Comparison of ENCODE assay signal across 21 cellular contexts in the genomic region with DNA sequence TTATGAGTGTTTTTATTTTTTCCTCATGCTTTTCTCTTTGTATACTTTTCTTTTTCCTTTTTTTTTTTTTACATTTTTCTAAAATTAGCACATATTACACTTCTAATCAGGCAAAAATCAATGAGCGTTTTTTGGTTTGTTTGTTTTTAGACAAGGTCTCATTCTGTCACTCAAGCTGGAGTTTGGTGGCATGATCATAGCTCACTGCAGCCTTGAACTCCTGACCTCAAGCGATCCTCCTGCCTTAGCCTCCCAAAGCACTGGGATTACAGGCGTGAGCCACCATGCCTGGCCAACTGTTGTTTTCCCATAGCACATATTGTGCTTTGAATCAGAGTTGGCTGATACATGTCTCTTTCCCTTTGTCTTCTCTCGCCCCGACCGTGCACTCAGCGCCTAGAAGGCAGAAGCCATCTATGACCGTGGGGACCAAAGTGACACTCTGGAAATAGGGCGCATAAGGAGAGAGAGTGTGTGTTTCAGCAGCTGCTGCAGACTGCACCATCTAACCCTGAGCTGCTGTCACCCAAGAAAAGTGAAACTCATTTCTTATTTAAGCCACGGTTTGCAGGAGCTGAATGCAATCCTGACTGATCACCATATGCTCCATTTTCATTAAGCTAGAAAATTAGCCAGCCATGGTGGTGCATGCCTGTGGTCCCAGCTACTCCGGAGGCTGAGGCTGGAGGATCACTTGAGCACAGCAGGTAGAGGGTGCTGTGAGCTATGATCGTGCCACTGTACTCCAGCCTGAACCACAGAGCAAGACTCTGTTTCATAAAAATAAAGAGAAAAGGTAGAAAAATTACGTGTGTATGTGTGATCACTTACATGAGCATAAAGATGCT. TPM values are rescaled to one million over a fixed set of nuclear protein-coding genes. Genes with fewer than 3 reads are reported as not detected.
DNase-seq lines count a peak whose midpoint lies in the region; ATAC-seq, FAIRE-seq and TF ChIP-seq lines count a peak whose summit lies in the region.
"Had no signal": no experiment of that assay in that cellular context is flagged by ENCODE, and none has a peak within 500 bp of the region (broad histone marks: within the 10 kb centered on the region; RNA-seq: fewer than 3 reads in every experiment).

No MANE protein-coding gene starts in this region.

- H3K9me1 ChIP-seq in K562 (ENCODE audit: control insufficient read depth, insufficient read depth, low read length) = no peaks in the 10 kb centered on the region

- no peaks in the 10 kb centered on the region for H3K9me3 Mint-ChIP-seq in stimulated activated naive CD8-positive, alpha-beta T cell treated with anti-CD3 and anti-CD28 coated beads, Interleukin-15, amount 100 ng/mL, for 72 hours
- H3K9me3 Mint-ChIP-seq in CD8-positive, alpha-beta T cell = no peaks in the 10 kb centered on the region
- H3K9me3 Mint-ChIP-seq: activated naive CD4-positive, alpha-beta T cell treated with anti-CD3 and anti-CD28 coated beads, Interleukin-2, amount 50 U/mL, for 24 hours; H9; nephron progenitor cell had no signal

- H3K9me3 ChIP-seq in OCI-LY7 (ENCODE audit: low read length) (no peaks in the 10 kb centered on the region), K562 (replicated peaks; ENCODE audit: control insufficient read depth, insufficient read depth, low read depth, low read length) (no peaks in the 10 kb centered on the region)
- no peaks in the 10 kb centered on the region for H3K9me3 ChIP-seq in CD8-positive, alpha-beta T cell (ENCODE audit: low read length)
- H3K9me3 ChIP-seq: Caco-2, esophagus squamous epithelium, SJSA1 had no signal

- H3K9me2 ChIP-seq in OCI-LY7 (ENCODE audit: insufficient read depth, low read length) = no peaks in the 10 kb centered on the region

- H3K36me3 ChIP-seq in OCI-LY7 (ENCODE audit: insufficient read depth, low read length) (no peaks in the 10 kb centered on the region), K562 (ENCODE audit: control insufficient read depth, insufficient read depth, low read length) (no peaks in the 10 kb centered on the region)
- no peaks in the 10 kb centered on the region for H3K36me3 ChIP-seq in CD8-positive, alpha-beta T cell (ENCODE audit: insufficient read depth, low read length)
- H3K36me3 ChIP-seq: esophagus squamous epithelium, SJSA1 had no signal

- peaks cover 28% of the 10 kb centered on the region for H3K4me1 Mint-ChIP-seq in stimulated activated naive CD8-positive, alpha-beta T cell treated with anti-CD3 and anti-CD28 coated beads, Interleukin-15, amount 100 ng/mL, for 72 hours
- H3K4me1 Mint-ChIP-seq in CD8-positive, alpha-beta T cell (ENCODE audit: low read depth) = peaks cover 14% of the 10 kb centered on the region

- H3K27ac Mint-ChIP-seq in stimulated activated naive CD8-positive, alpha-beta T cell treated with anti-CD3 and anti-CD28 coated beads, Interleukin-15, amount 100 ng/mL, for 72 hours = peak overlapping the region in 1 of 2 donors; percentile 44
- no peak overlapping the region for H3K27ac Mint-ChIP-seq in CD8-positive, alpha-beta T cell
- H3K27ac Mint-ChIP-seq: nephron progenitor cell had no signal

- peak overlapping the region; percentile 48 for H3K4me2 ChIP-seq in OCI-LY7 (ENCODE audit: low read length)
- H3K4me2 ChIP-seq in K562 (ENCODE audit: insufficient read depth, low read length) = no peak overlapping the region

- no peak overlapping the region; a peak in 1 of 4 replicates for H3K9ac ChIP-seq in K562 (ENCODE audit: insufficient read depth in 1 of 2, low read depth in 2 of 2, low read length in 2 of 2)

- H3K36me3 Mint-ChIP-seq in CD8-positive, alpha-beta T cell = no peaks in the 10 kb centered on the region
- H3K36me3 Mint-ChIP-seq: activated naive CD4-positive, alpha-beta T cell treated with anti-CD3 and anti-CD28 coated beads, Interleukin-2, amount 50 U/mL, for 24 hours had no signal

- no peak overlapping the region for H3K27ac ChIP-seq in OCI-LY7 (ENCODE audit: low read depth, low read length, poor library complexity, severe bottlenecking)
- H3K27ac ChIP-seq in K562 (ENCODE audit: extremely low read depth, low read depth, low read length) = no peak overlapping the region
- H3K27ac ChIP-seq in CD8-positive, alpha-beta T cell (ENCODE audit: low read depth, low read length) = no peak overlapping the region
- no peak overlapping the region for H3K27ac ChIP-seq in coronary artery
- H3K27ac ChIP-seq: esophagus squamous epithelium, SJSA1 had no signal

- TF ChIP-seq CTCF in OCI-LY7 (conservative IDR thresholded peaks at IDR 0.05; ENCODE audit: low read length) (peak; percentile 74), K562 (IDR thresholded peaks at IDR 0.05 in 2 of 3, conservative IDR thresholded peaks at IDR 0.05 in 1 of 3; ENCODE audit: insufficient read depth in 2 of 3, low read depth in 1 of 3, low read length in 3 of 3) (0 out of 6 replicates have a peak, but pooled peaks of 1 of the 3 experiments have one; percentile 8), coronary artery (IDR thresholded peaks at IDR 0.05) (no peak)
- no peak for TF ChIP-seq CTCF in CD8-positive, alpha-beta T cell (IDR thresholded peaks at IDR 0.05)

- ATAC-seq in stimulated activated naive CD8-positive, alpha-beta T cell treated with anti-CD3 and anti-CD28 coated beads, Interleukin-15, Interleukin-2, amounts not matched to agents 100 U/mL and 50 U/mL, for 24 hours = peak; percentile 14
- no peak for ATAC-seq in stimulated activated naive CD8-positive, alpha-beta T cell treated with anti-CD3 and anti-CD28 coated beads, Interleukin-15, amount 100 ng/mL, for 72 hours
- peak; percentile 21; the same call in 2 of the 3 replicates for ATAC-seq in K562
- no peak for ATAC-seq in CD8-positive, alpha-beta T cell

- H4K20me1 ChIP-seq in OCI-LY7 (ENCODE audit: insufficient read depth, low read length) (no peaks in the 10 kb centered on the region), K562 (replicated peaks; ENCODE audit: control insufficient read depth, insufficient read depth, low read length) (no peaks in the 10 kb centered on the region)

- H3K27me3 ChIP-seq in K562 (ENCODE audit: control insufficient read depth in 2 of 2, insufficient read depth in 2 of 2, low read length in 2 of 2) = no peaks in the 10 kb centered on the region
- H3K27me3 ChIP-seq in CD8-positive, alpha-beta T cell (ENCODE audit: insufficient read depth, low read length) = no peaks in the 10 kb centered on the region
- H3K27me3 ChIP-seq: esophagus squamous epithelium, SJSA1 had no signal

- no peak overlapping the region for H3K4me3 Mint-ChIP-seq in stimulated activated naive CD8-positive, alpha-beta T cell treated with anti-CD3 and anti-CD28 coated beads, Interleukin-15, amount 100 ng/mL, for 72 hours
- H3K4me3 Mint-ChIP-seq in CD8-positive, alpha-beta T cell = no peak overlapping the region
- H3K4me3 Mint-ChIP-seq: activated naive CD4-positive, alpha-beta T cell treated with anti-CD3 and anti-CD28 coated beads, Interleukin-2, amount 50 U/mL, for 24 hours; H9; nephron progenitor cell had no signal

- TF ChIP-seq POLR2A in K562 (conservative IDR thresholded peaks at IDR 0.05) = no peak

- no peak for TF ChIP-seq RAD21 in K562 (CRISPR knock-in tag; conservative IDR thresholded peaks at IDR 0.05 in 1 of 2, IDR thresholded peaks at IDR 0.05 in 1 of 2)

- no peak for DNase-seq in stimulated activated naive CD8-positive, alpha-beta T cell treated with anti-CD3 and anti-CD28 coated beads, Interleukin-15, Interleukin-2, amounts not matched to agents 100 U/mL and 50 U/mL, for 24 hours
- no peak for DNase-seq in stimulated activated naive CD8-positive, alpha-beta T cell treated with anti-CD3 and anti-CD28 coated beads, Interleukin-15, amount 100 ng/mL, for 72 hours
- DNase-seq in OCI-LY7 (ENCODE audit: low spot score) (peak; percentile 52), K562 (ENCODE audit: extremely low read depth in 1 of 4, low spot score in 3 of 4) (no peak), KG1 (lab: John Stamatoyannopoulos, UW) (no peak), GOT3 (lab: John Stamatoyannopoulos, UW) (no peak), coronary artery (ENCODE audit: low spot score) (no peak)
- DNase-seq in CD8-positive, alpha-beta T cell = no peak
- DNase-seq: Caco-2, esophagus squamous epithelium, GDM1, H9, head of caudate nucleus, mammary epithelial cell, NCI-H1694 treated with DMSO at 0.1 percent for 48 hours, nephron progenitor cell, OCI-M1 had no signal

- peaks cover 9% of the 10 kb centered on the region for H3K27me3 Mint-ChIP-seq in stimulated activated naive CD8-positive, alpha-beta T cell treated with anti-CD3 and anti-CD28 coated beads, Interleukin-15, amount 100 ng/mL, for 72 hours
- no peaks in the 10 kb centered on the region for H3K27me3 Mint-ChIP-seq in CD8-positive, alpha-beta T cell (ENCODE audit: low read depth)
- H3K27me3 Mint-ChIP-seq: activated naive CD4-positive, alpha-beta T cell treated with anti-CD3 and anti-CD28 coated beads, Interleukin-2, amount 50 U/mL, for 24 hours had no signal

- H3K79me2 ChIP-seq in OCI-LY7 (ENCODE audit: insufficient read depth, low read depth, low read length) (no peaks in the 10 kb centered on the region), K562 (ENCODE audit: control insufficient read depth, insufficient read depth, low read length) (no peaks in the 10 kb centered on the region)

- no peak for TF ChIP-seq EP300 in K562 (IDR thresholded peaks at IDR 0.05; ENCODE audit: low read length)

- 65% methylated on average over 13 of the region's 13 CpGs for WGBS in K562 (ENCODE audit: insufficient coverage, low coverage, missing lambda C conversion rate)

- in situ Hi-C loops in K562 (cut with MboI) = no loop called here

- H3K4me1 ChIP-seq in OCI-LY7 (ENCODE audit: insufficient read depth, low read length, poor library complexity, severe bottlenecking) = peaks cover 33% of the 10 kb centered on the region
- peaks cover 15 to 19% of the 10 kb centered on the region in 2 experiments for H3K4me1 ChIP-seq in K562 (replicated peaks in 1 of 2; ENCODE audit: control insufficient read depth in 2 of 2, insufficient read depth in 2 of 2, low read length in 2 of 2)
- H3K4me1 ChIP-seq in CD8-positive, alpha-beta T cell (ENCODE audit: insufficient read depth, low read length) = peaks cover 13% of the 10 kb centered on the region

- BruUV-seq in OCI-LY7 (replicated peaks; lab: Mats Ljungman, UMichigan) = no TSS peak
- BruUV-seq in K562 (replicated peaks; lab: Mats Ljungman, UMichigan) = no TSS peak

- no peak overlapping the region for H3K4me3 ChIP-seq in OCI-LY7 (ENCODE audit: low read depth, low read length, poor library complexity, severe bottlenecking)
- H3K4me3 ChIP-seq in K562 = no peak overlapping the region
- H3K4me3 ChIP-seq in CD8-positive, alpha-beta T cell (ENCODE audit: low read depth, low read length) = no peak overlapping the region
- H3K4me3 ChIP-seq in coronary artery = no peak overlapping the region
- H3K4me3 ChIP-seq: esophagus squamous epithelium, SJSA1 had no signal

- CTCF ChIA-PET in OCI-LY7 (lab: Charles Lee; ENCODE audit: unreplicated experiment) (interaction anchor here (0.6 to 0.7 kb wide), 2 partner anchors 43 to 51 kb away, joined by 3 read pairs; no protein-coding TSS in a partner anchor), K562 (lab: Yijun Ruan, JAX; ENCODE audit: low intra/inter-chr PET ratio) (no interaction called here)
- CTCF ChIA-PET in CD8-positive, alpha-beta T cell (lab: Charles Lee) = no interaction called here

- intact Hi-C loops in OCI-LY7 (cut with micrococcal nuclease; ENCODE audit: unreplicated experiment) = loop anchor here (10.0 kb wide), 1 partner anchor 99 kb away; no protein-coding TSS in a partner anchor
- intact Hi-C loops in K562 (cut with micrococcal nuclease) = no loop called here
- intact Hi-C loops in CD8-positive, alpha-beta T cell (cut with DNase I, micrococcal nuclease) = no loop called here

- POLR2A ChIA-PET in OCI-LY7 (lab: Charles Lee) (interaction anchor here (0.6 to 1.2 kb wide), 4 partner anchors 16 to 678 kb away, joined by 3 to 6 read pairs (median 4); no protein-coding TSS in a partner anchor), K562 (lab: Yijun Ruan, JAX) (interaction anchor here (0.6 kb wide), 1 partner anchor 30 kb away, joined by 3 read pairs; no protein-coding TSS in a partner anchor)
- POLR2A ChIA-PET in CD8-positive, alpha-beta T cell (lab: Charles Lee) = no interaction called here

- FAIRE-seq in K562 (lab: Jason Lieb, UNC) = no peak
- FAIRE-seq: bronchial epithelial cell, TTC549 had no signal

- H2AFZ ChIP-seq in OCI-LY7 (ENCODE audit: low read length) (peak overlapping the region; percentile 74), K562 (ENCODE audit: low read depth, low read length) (peak overlapping the region; percentile 55; the same call in 1 of the 2 replicates)

RNA-seq across cellular contexts. Expression of gene GTF2I, which starts 41.4 kb away (rescaled TPM):
- 145 and 188 TPM in 2 replicates for total RNA-seq in OCI-LY7 (2014; rRNA removed; shearing (Covaris generic))
- 269 and 281 TPM in 2 replicates for total RNA-seq in OCI-LY7 (2022)
- 354 and 727 TPM in 2 replicates for total RNA-seq in K562 (2011; cell fraction: chromatin; rRNA removed; ENCODE audit: low replicate concordance)
- 159 and 162 TPM in 2 replicates for total RNA-seq in K562 (2011; cell fraction: nucleolus; rRNA removed)
- 250 and 342 TPM in 2 replicates for total RNA-seq in K562 (2011; cell fraction: nucleoplasm; rRNA removed)
- total RNA-seq in K562 (2014; rRNA removed) = 90.0 and 141 TPM in 2 replicates
- total RNA-seq in K562 (2014; rRNA removed; fragmentation: Illumina TruSeq; extraction: Trizol) = 112 and 113 TPM in 2 replicates
- 96.8 and 103 TPM in 2 replicates for total RNA-seq in K562 (2015; rRNA removed; fragmentation: Illumina TruSeq; extraction: Trizol)
- 161 and 162 TPM in 2 replicates for total RNA-seq in K562 (2021)
- 65.7 and 70.5 TPM in 2 replicates for polyA plus RNA-seq in K562 (2011; rRNA removed)
- 23.9 and 71.9 TPM in 2 replicates for polyA plus RNA-seq in K562 (2011; cell fraction: cytosol; rRNA removed)
- polyA plus RNA-seq in K562 (2011; cell fraction: nucleus; rRNA removed) = 147 and 175 TPM in 2 replicates
- 83.7 and 98.2 TPM in 2 replicates for polyA plus RNA-seq in K562 (2012)
- polyA plus RNA-seq in K562 (2014; fragmentation: Illumina TruSeq; extraction: Trizol) = 112 and 138 TPM in 2 replicates
- polyA plus RNA-seq in K562 (2014; fragmentation: Nextera tagmentation; extraction: Ambion mirVana) = 10 to 100 TPM in 1 of 2 experiments, 1 to 10 TPM in 1; 8.4 to 12.6 TPM
- polyA plus RNA-seq in K562 (2014; rRNA removed) = 79.2 and 80.5 TPM in 2 replicates
- 52.0 and 61.9 TPM in 2 replicates for polyA minus RNA-seq in K562 (2011; rRNA and poly(A)+ RNA removed)
- 42.7 and 48.1 TPM in 2 replicates for polyA minus RNA-seq in K562 (2011; cell fraction: cytosol; rRNA and poly(A)+ RNA removed)
- polyA minus RNA-seq in K562 (2011; cell fraction: nucleus; rRNA and poly(A)+ RNA removed) = 73.9 and 81.9 TPM in 2 replicates
- total RNA-seq in CD8-positive, alpha-beta T cell = 100 to 1,000 TPM; 106 to 108 TPM

Comparison
In these comparisons a context has a peak if more than half of its experiments do, and no peak if none do; other contexts are left out.
1. ATAC-seq: peak in stimulated activated naive CD8-positive, alpha-beta T cell treated with anti-CD3 and anti-CD28 coated beads, Interleukin-15, Interleukin-2, amounts not matched to agents 100 U/mL and 50 U/mL, for 24 hours (single experiment) and K562 (single experiment); none in stimulated activated naive CD8-positive, alpha-beta T cell treated with anti-CD3 and anti-CD28 coated beads, Interleukin-15, amount 100 ng/mL, for 72 hours (single experiment) and CD8-positive, alpha-beta T cell (single experiment).